ENCODE assay signal across 16 cellular contexts in the genomic region with DNA sequence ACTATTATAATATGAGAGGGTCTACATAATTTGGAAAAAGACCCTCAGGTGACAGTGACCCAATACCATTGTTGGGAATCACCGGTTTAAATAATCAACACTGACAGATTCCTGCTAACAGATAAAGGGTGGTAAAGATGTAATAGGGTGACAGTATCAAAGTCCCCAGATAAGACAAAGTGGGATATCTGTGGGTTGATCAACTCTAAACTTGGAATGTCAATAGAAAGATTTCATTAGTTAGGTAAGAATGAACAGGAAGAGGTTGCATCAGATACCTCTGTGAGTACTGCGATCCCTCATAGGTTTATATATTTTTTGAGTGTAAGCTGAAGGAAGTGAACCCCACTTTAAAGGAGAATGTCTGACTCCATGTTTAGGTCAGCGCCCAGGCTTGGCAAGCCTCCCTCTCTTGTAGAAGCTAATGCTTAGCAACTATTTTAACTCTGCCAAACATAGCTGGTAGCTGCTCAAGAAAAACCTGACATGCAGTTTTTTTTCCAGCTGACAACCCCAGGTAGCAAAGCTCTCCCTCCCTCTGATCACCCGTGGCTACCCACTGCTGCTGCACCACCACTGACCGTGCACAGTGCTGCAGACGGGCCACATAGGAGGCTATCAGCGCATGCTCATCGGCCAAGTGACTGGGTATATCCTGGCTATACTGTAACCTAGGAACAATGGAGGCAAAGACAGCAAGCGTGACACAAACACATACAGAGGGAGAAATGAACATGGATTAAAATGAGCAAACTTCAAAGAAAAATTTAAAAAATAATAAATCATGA.
DNase-seq lines count a peak whose midpoint lies in the region; ATAC-seq, FAIRE-seq and TF ChIP-seq lines count a peak whose summit lies in the region.
"Had no signal": no experiment of that assay in that cellular context is flagged by ENCODE, and none has a peak within 500 bp of the region (broad histone marks: within the 10 kb centered on the region; RNA-seq: fewer than 3 reads in every experiment).

No MANE protein-coding gene starts in this region.

- intact Hi-C loops in activated CD4-positive, alpha-beta T cell treated with anti-CD3 and anti-CD28 coated beads for 36 hours (cut with DNase I, micrococcal nuclease), result loop anchor here in 1 of 2 experiments (2.0 to 5.0 kb wide), 2 partner anchors 104 to 143 kb away; no protein-coding TSS in a partner anchor
- intact Hi-C loops in upper lobe of right lung (cut with DNase I), result no loop called here

- H3K36me3 Mint-ChIP-seq in activated CD4-positive, alpha-beta T cell treated with anti-CD3 and anti-CD28 coated beads for 36 hours (ENCODE audit: low read depth), result peaks cover 17% of the 10 kb centered on the region
- peaks cover 19% of the 10 kb centered on the region for H3K36me3 Mint-ChIP-seq in CD4-positive, CD25-positive, alpha-beta regulatory T cell
- no peaks in the 10 kb centered on the region for H3K36me3 Mint-ChIP-seq in WTC11
- peaks cover 0 to 5% (median 0%) of the 10 kb centered on the region in 3 experiments; a peak in 1 of 7 replicates for H3K36me3 Mint-ChIP-seq in H9 (ENCODE audit: insufficient read depth in 1 of 3, low read depth in 3 of 3)

- no peak overlapping the region for H2AFZ ChIP-seq in H9 (ENCODE audit: low read length)

- peaks cover 30% of the 10 kb centered on the region for H3K4me1 Mint-ChIP-seq in activated CD4-positive, alpha-beta T cell treated with anti-CD3 and anti-CD28 coated beads for 36 hours
- H3K4me1 Mint-ChIP-seq in CD4-positive, CD25-positive, alpha-beta regulatory T cell, result peaks cover 13 to 20% (median 18%) of the 10 kb centered on the region in 4 donors
- H3K4me1 Mint-ChIP-seq in WTC11, result peaks cover 13% of the 10 kb centered on the region
- H3K4me1 Mint-ChIP-seq in H9, result peaks cover 11 to 13% of the 10 kb centered on the region in 2 experiments

- no peaks in the 10 kb centered on the region for H3K9me3 ChIP-seq in CD4-positive, CD25-positive, alpha-beta regulatory T cell (ENCODE audit: control insufficient read depth in 2 of 2, low read length in 2 of 2)
- H3K9me3 ChIP-seq in upper lobe of right lung (no peaks in the 10 kb centered on the region), H9 (ENCODE audit: control insufficient read depth, low read depth, low read length) (no peaks in the 10 kb centered on the region)
- H3K9me3 ChIP-seq: Peyer's patch had no signal

- no peak overlapping the region for H3K4me3 ChIP-seq in CD4-positive, CD25-positive, alpha-beta regulatory T cell (ENCODE audit: low read depth, low read length)
- H3K4me3 ChIP-seq in upper lobe of right lung, result no peak overlapping the region
- H3K4me3 ChIP-seq: Peyer's patch had no signal

- no peak overlapping the region for H2AK5ac ChIP-seq in H9 (ENCODE audit: insufficient read length, low read length)

- H3K79me2 ChIP-seq in H9 (ENCODE audit: insufficient read depth, low read length), result no peaks in the 10 kb centered on the region

- H3K36me3 ChIP-seq in CD4-positive, CD25-positive, alpha-beta regulatory T cell (ENCODE audit: control insufficient read depth, insufficient read depth, low read length), result peaks cover 15% of the 10 kb centered on the region
- no peaks in the 10 kb centered on the region for H3K36me3 ChIP-seq in upper lobe of right lung
- H3K36me3 ChIP-seq: Peyer's patch had no signal

- H3K23me2 ChIP-seq in H9 (ENCODE audit: insufficient read length, low read depth, low read length, poor library complexity, severe bottlenecking), result no peaks in the 10 kb centered on the region

- CTCF ChIA-PET in activated CD4-positive, alpha-beta T cell treated with anti-CD3 and anti-CD28 coated beads for 36 hours (lab: Charles Lee), result interaction anchor here (2.6 to 3.1 kb wide), 2 partner anchors 79 to 93 kb away, joined by 15 read pairs; no protein-coding TSS in a partner anchor
- CTCF ChIA-PET in WTC11 (lab: Charles Lee), result no interaction called here

- H4K8ac ChIP-seq in H9 (replicated peaks; ENCODE audit: insufficient read length, low read depth, low read length), result no peak overlapping the region

- POLR2A ChIA-PET in activated CD4-positive, alpha-beta T cell treated with anti-CD3 and anti-CD28 coated beads for 36 hours (lab: Charles Lee), result no interaction called here
- POLR2A ChIA-PET in WTC11 (lab: Charles Lee), result no interaction called here

- H3T11ph ChIP-seq in H9 (ENCODE audit: low read length), result no peak overlapping the region

- no peaks in the 10 kb centered on the region for H3K9me3 Mint-ChIP-seq in activated CD4-positive, alpha-beta T cell treated with anti-CD3 and anti-CD28 coated beads for 36 hours (ENCODE audit: low read depth)
- H3K9me3 Mint-ChIP-seq in CD4-positive, CD25-positive, alpha-beta regulatory T cell, result no peaks in the 10 kb centered on the region
- H3K9me3 Mint-ChIP-seq in WTC11 (no peaks in the 10 kb centered on the region), H9 (no peaks in the 10 kb centered on the region)

- no peak overlapping the region for H3K23ac ChIP-seq in H9 (ENCODE audit: insufficient read length, low read depth, low read length)

- no peak for ATAC-seq in activated CD4-positive, alpha-beta T cell treated with anti-CD3 and anti-CD28 coated beads for 36 hours
- no peak for ATAC-seq in CD4-positive, CD25-positive, alpha-beta regulatory T cell (ENCODE audit: low read depth in 2 of 2)
- ATAC-seq in WTC11, result no peak
- peak; percentile 81 for ATAC-seq in left lobe of liver
- ATAC-seq in upper lobe of right lung, result no peak

- no peak overlapping the region for H3K4me3 Mint-ChIP-seq in activated CD4-positive, alpha-beta T cell treated with anti-CD3 and anti-CD28 coated beads for 36 hours
- no peak overlapping the region for H3K4me3 Mint-ChIP-seq in CD4-positive, CD25-positive, alpha-beta regulatory T cell
- H3K4me3 Mint-ChIP-seq in WTC11 (no peak overlapping the region), H9 (no peak overlapping the region)

- no peaks in the 10 kb centered on the region for H3K79me1 ChIP-seq in H9 (ENCODE audit: insufficient read depth, low read depth, low read length, poor library complexity, severe bottlenecking)

- H3K4ac ChIP-seq in H9 (ENCODE audit: low read depth, low read length), result no peak overlapping the region

- H2BK20ac ChIP-seq in H9 (ENCODE audit: low read depth, low read length, poor library complexity, severe bottlenecking), result no peak overlapping the region

- H4K91ac ChIP-seq in H9 (ENCODE audit: insufficient read length, low read depth, low read length), result no peak overlapping the region

- no CpG with 5 or more reads among the region's 9 CpGs for WGBS in H9 (ENCODE audit: extremely low coverage, insufficient read length, low lambda C conversion rate)

- H2BK120ac ChIP-seq in H9 (ENCODE audit: low read depth, low read length, poor library complexity, severe bottlenecking), result no peak overlapping the region

- no peak overlapping the region for H3K9ac ChIP-seq in H9 (ENCODE audit: extremely low read depth, insufficient read length, low read length)

- H2BK15ac ChIP-seq in H9 (ENCODE audit: low read depth, low read length), result no peak overlapping the region

- FAIRE-seq in urothelium cell line (lab: Jason Lieb, UNC), result no peak
- FAIRE-seq: H54 had no signal

- no peaks in the 10 kb centered on the region for H3K27me3 Mint-ChIP-seq in activated CD4-positive, alpha-beta T cell treated with anti-CD3 and anti-CD28 coated beads for 36 hours
- no peaks in the 10 kb centered on the region for H3K27me3 Mint-ChIP-seq in CD4-positive, CD25-positive, alpha-beta regulatory T cell
- H3K27me3 Mint-ChIP-seq in WTC11 (ENCODE audit: low read depth) (no peaks in the 10 kb centered on the region), H9 (ENCODE audit: low read depth) (no peaks in the 10 kb centered on the region; the same call in 1 of the 2 replicates)

- DNase-seq in activated CD4-positive, alpha-beta T cell treated with anti-CD3 and anti-CD28 coated beads for 36 hours, result no peak
- DNase-seq in activated CD4-positive, alpha-beta T cell treated with anti-CD3 and anti-CD28 coated beads, Interleukin-2, amount 50 U/mL, for 4 hours, result no peak
- DNase-seq in CD4-positive, CD25-positive, alpha-beta regulatory T cell, result peak in 1 of 3 donors; percentile 21
- DNase-seq in WTC11 (ENCODE audit: low spot score) (no peak), left lobe of liver (ENCODE audit: low spot score) (no peak), upper lobe of right lung (no peak), urothelium cell line (ENCODE audit: low spot score) (no peak), H9 (no peak)
- DNase-seq: C1 segment of cervical spinal cord, DMS153, EL, Kasumi-1, NCI-H1105 treated with DMSO at 0.1 percent for 48 hours, NCI-H187, Peyer's patch had no signal

- no peak overlapping the region for H3K56ac ChIP-seq in H9 (ENCODE audit: insufficient read length, low read depth, low read length)

- H3K27me3 ChIP-seq in CD4-positive, CD25-positive, alpha-beta regulatory T cell (ENCODE audit: control insufficient read depth, insufficient read depth, low read length), result no peaks in the 10 kb centered on the region
- no peaks in the 10 kb centered on the region for H3K27me3 ChIP-seq in upper lobe of right lung
- no peaks in the 10 kb centered on the region for H3K27me3 ChIP-seq in H9 (ENCODE audit: insufficient read depth, low read length)
- H3K27me3 ChIP-seq: Peyer's patch had no signal

- no peak overlapping the region for H3K27ac ChIP-seq in CD4-positive, CD25-positive, alpha-beta regulatory T cell (ENCODE audit: insufficient read depth, low read length, poor library complexity, severe bottlenecking)
- no peak overlapping the region for H3K27ac ChIP-seq in upper lobe of right lung
- H3K27ac ChIP-seq in H9 (ENCODE audit: insufficient read length, low read depth, low read length), result no peak overlapping the region

- H3K14ac ChIP-seq in H9 (ENCODE audit: insufficient read depth, low read length), result no peak overlapping the region

- H3K27ac Mint-ChIP-seq in activated CD4-positive, alpha-beta T cell treated with anti-CD3 and anti-CD28 coated beads for 36 hours, result peak overlapping the region; percentile 78
- H3K27ac Mint-ChIP-seq in CD4-positive, CD25-positive, alpha-beta regulatory T cell, result peak overlapping the region in 2 of 3 donors; percentile 59 to 67
- H3K27ac Mint-ChIP-seq in WTC11 (no peak overlapping the region), H9 (peak overlapping the region in 1 of 3 experiments; percentile 35; a peak in 3 of 7 replicates)

- no peaks in the 10 kb centered on the region for H4K20me1 ChIP-seq in H9 (ENCODE audit: control insufficient read depth, insufficient read depth, insufficient read length)

- H3K4me1 ChIP-seq in CD4-positive, CD25-positive, alpha-beta regulatory T cell (ENCODE audit: control insufficient read depth, insufficient read depth, low read length, poor library complexity, severe bottlenecking), result no peaks in the 10 kb centered on the region
- H3K4me1 ChIP-seq in upper lobe of right lung (no peaks in the 10 kb centered on the region), H9 (ENCODE audit: insufficient read depth, low read length) (no peaks in the 10 kb centered on the region)

- H4K5ac ChIP-seq in H9 (ENCODE audit: insufficient read length, low read depth, low read length), result no peak overlapping the region

- TF ChIP-seq CTCF in WTC11 (IDR thresholded peaks at IDR 0.05), result no peak
- TF ChIP-seq CTCF in upper lobe of right lung (IDR thresholded peaks at IDR 0.05), result no peak
- TF ChIP-seq CTCF in H9 (conservative IDR thresholded peaks at IDR 0.05), result no peak

- no peak overlapping the region for H3K4me2 ChIP-seq in H9 (ENCODE audit: insufficient read depth, insufficient read length, low read length)

- H2BK12ac ChIP-seq in H9 (ENCODE audit: insufficient read length, low read depth, low read length), result no peak overlapping the region

- no peak overlapping the region for H3K18ac ChIP-seq in H9 (ENCODE audit: insufficient read length, low read depth, low read length)

- H2BK5ac ChIP-seq in H9 (ENCODE audit: insufficient read length, low read length), result no peak overlapping the region
